Comparison of ENCODE assay signal across 14 cellular contexts in genomic region chr7:25073451-25073850, GRCh38. TPM values are rescaled to one million over a fixed set of nuclear protein-coding genes. Genes with fewer than 3 reads are reported as not detected.
DNase-seq lines count a peak whose midpoint lies in the region; ATAC-seq and TF ChIP-seq lines count a peak whose summit lies in the region.
"Had no signal": no experiment of that assay in that cellular context is flagged by ENCODE, and none has a peak within 500 bp of the region (broad histone marks: within the 10 kb centered on the region; RNA-seq: fewer than 3 reads in every experiment).

No MANE protein-coding gene starts in this region.

- H3K4me1 ChIP-seq in psoas muscle: no peaks in the 10 kb centered on the region

- H3K27ac ChIP-seq in psoas muscle: no peak overlapping the region
- H3K27ac ChIP-seq: C4-2B had no signal

- intact Hi-C loops in psoas muscle (cut with DNase I): no loop called here

- TF ChIP-seq CTCF in AG04449 (IDR thresholded peaks at IDR 0.05; ENCODE audit: insufficient read depth, low read length, missing control alignments): no peak
- TF ChIP-seq CTCF in psoas muscle (IDR thresholded peaks at IDR 0.05): no peak
- no peak for TF ChIP-seq CTCF in omental fat pad (IDR thresholded peaks at IDR 0.05)

- CTCF ChIA-PET in AG04449 (lab: Yijun Ruan, JAX): interaction anchor here (1.3 to 17.1 kb wide), 6 partner anchors 12 to 262 kb away, joined by 3 to 171 read pairs (median 48); no protein-coding TSS in a partner anchor

- no peaks in the 10 kb centered on the region for H3K9me3 ChIP-seq in psoas muscle

- DNase-seq in AG04449 (ENCODE audit: low read depth, low spot score): peak; percentile 66
- DNase-seq in GOT3 (lab: John Stamatoyannopoulos, UW): peak; percentile 15
- DNase-seq in amniotic epithelial cell (ENCODE audit: low read depth): peak; percentile 74
- peak; percentile 35 for DNase-seq in kidney glomerular epithelial cell (lab: John Stamatoyannopoulos, UW)
- no peak for DNase-seq in psoas muscle
- DNase-seq in omental fat pad (ENCODE audit: low spot score): no peak
- no peak for DNase-seq in SKM-1 treated with dmso at 0.1 percent for 144 hours (lab: John Stamatoyannopoulos, UW; ENCODE audit: unreplicated experiment)
- DNase-seq: activated T-cell treated with anti-CD3 and anti-CD28 coated beads, Interleukin-2, amount 50 U/mL, for 4 hours; H9; NCI-H526 treated with DMSO at 0.1 percent for 48 hours; posterior cingulate gyrus; stimulated activated CD4-positive, alpha-beta T cell treated with anti-CD3 and anti-CD28 coated beads, Interleukin-2, amount 100 ng/mL, for 24 hours had no signal

- POLR2A ChIA-PET in AG04449 (lab: Yijun Ruan, JAX): no interaction called here

- H3K36me3 ChIP-seq in psoas muscle (ENCODE audit: insufficient read depth in 1 of 2, low read depth in 1 of 2): no peaks in the 10 kb centered on the region

- no peaks in the 10 kb centered on the region for H3K27me3 ChIP-seq in psoas muscle (ENCODE audit: insufficient read depth in 3 of 3, low read length in 2 of 3)

- ATAC-seq in GM21367 (IDR thresholded peaks at IDR 0.05; ENCODE audit: unreplicated experiment) (no peak), psoas muscle (no peak), omental fat pad (ENCODE audit: low FRiP score) (no peak)
- ATAC-seq: activated T-cell treated with anti-CD3 and anti-CD28 coated beads, Interleukin-2, amount 50 U/mL, for 4 hours had no signal

- no peak overlapping the region for H3K4me3 ChIP-seq in AG04449 (ENCODE audit: low read depth, low read length)
- no peak overlapping the region for H3K4me3 ChIP-seq in psoas muscle

- WGBS in psoas muscle, 3 donors: 37 to 45% (median 42%) methylated on average over 2 of the region's 2 CpGs

RNA-seq across cellular contexts. Expression of gene CYCS, which starts 51.6 kb away (rescaled TPM):
- 100 to 1,000 TPM; 241 to 585 (median 322) TPM for total RNA-seq in psoas muscle
- polyA plus RNA-seq in psoas muscle: 100 to 1,000 TPM; 331 to 646 (median 420) TPM
- total RNA-seq in omental fat pad: 10 to 100 TPM; 40.8 to 84.4 (median 56.1) TPM

Comparison
In these comparisons a context has a peak if more than half of its experiments do, and no peak if none do; other contexts are left out.
1. DNase-seq: peak in AG04449 (single experiment), GOT3 (single experiment), amniotic epithelial cell (single experiment) and kidney glomerular epithelial cell (single experiment); none in psoas muscle (0 of 2), omental fat pad (single experiment) and SKM-1 treated with dmso at 0.1 percent for 144 hours (single experiment).